In the genomic region with DNA sequence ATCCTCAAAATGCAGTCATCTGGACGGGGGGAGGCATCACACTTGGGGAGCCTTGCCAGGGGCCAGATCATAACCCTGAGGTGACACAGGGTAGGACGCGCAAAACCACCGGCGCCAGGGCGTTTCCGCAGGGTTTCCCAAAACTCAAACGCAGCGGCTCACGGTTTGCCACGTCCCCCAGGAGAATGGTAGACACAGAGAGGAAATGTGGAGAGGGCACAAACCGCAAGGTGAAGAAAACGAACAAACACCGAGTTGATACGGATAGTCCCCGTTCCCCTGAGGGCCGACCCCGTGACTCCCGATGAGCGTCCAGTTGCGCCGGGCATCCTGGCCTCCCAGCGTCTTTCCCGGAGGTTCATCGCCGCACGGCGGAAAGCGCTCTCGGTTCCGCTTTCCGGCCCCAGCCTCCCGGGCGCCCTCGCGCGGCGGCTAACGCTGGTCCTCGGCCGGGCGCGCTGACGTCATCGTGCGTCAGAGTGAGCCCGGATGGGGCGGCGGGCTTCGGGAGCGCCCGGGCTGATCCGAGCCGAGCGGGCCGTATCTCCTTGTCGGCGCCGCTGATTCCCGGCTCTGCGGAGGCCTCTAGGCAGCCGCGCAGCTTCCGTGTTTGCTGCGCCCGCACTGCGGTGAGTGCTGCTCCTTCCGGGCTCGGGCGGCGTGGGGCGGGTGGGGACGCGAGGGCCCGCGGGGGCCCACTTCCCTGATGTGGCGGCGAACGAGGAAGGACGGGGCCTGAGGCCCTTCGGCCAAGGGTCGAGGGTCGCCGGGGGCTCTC, we compare ENCODE assay signal across 8 cellular contexts. TPM values are rescaled to one million over a fixed set of nuclear protein-coding genes. Genes with fewer than 3 reads are reported as not detected.
DNase-seq lines count a peak whose midpoint lies in the region; ATAC-seq and TF ChIP-seq lines count a peak whose summit lies in the region.

A gene (plus strand): TSS at position 467 of the 778 bp plus-strand sequence. CDS start 2,641 bp downstream, outside the sequence.

- H3K4me1 Mint-ChIP-seq in glutamatergic neuron (ENCODE audit: low read depth, unreplicated experiment) = peaks cover 12% of the 10 kb centered on the region

- peak; percentile 3 for TF ChIP-seq EP300 in ovary (IDR thresholded peaks at IDR 0.05)

- peak within 1 kb of the TSS; percentile 95 for H3K4me3 Mint-ChIP-seq in glutamatergic neuron (ENCODE audit: unreplicated experiment)

- H3K36me3 Mint-ChIP-seq in activated naive CD4-positive, alpha-beta T cell treated with anti-CD3 and anti-CD28 coated beads, Interleukin-2, amount 50 U/mL, for 72 hours = peaks cover 15 to 38% of the 10 kb centered on the region in 2 donors
- H3K36me3 Mint-ChIP-seq in glutamatergic neuron (ENCODE audit: unreplicated experiment) = no peaks in the 10 kb centered on the region

- no peaks in the 10 kb centered on the region for H3K9me3 Mint-ChIP-seq in activated naive CD4-positive, alpha-beta T cell treated with anti-CD3 and anti-CD28 coated beads, Interleukin-2, amount 50 U/mL, for 72 hours
- peaks cover 6% of the 10 kb centered on the region for H3K9me3 Mint-ChIP-seq in glutamatergic neuron (ENCODE audit: unreplicated experiment)

- peak; percentile 90 for TF ChIP-seq CTCF in GM10266 (IDR thresholded peaks at IDR 0.05; ENCODE audit: control insufficient read depth, insufficient read depth, low read depth, missing control alignments)
- peak; percentile 82 for TF ChIP-seq CTCF in HFF-Myc (IDR thresholded peaks at IDR 0.05; ENCODE audit: low read depth, low read length, missing control alignments)
- TF ChIP-seq CTCF in glutamatergic neuron (IDR thresholded peaks at IDR 0.05; ENCODE audit: partially characterized antibody, unreplicated experiment) = peak; percentile 65
- peak; percentile 75 to 97 (median 94) for TF ChIP-seq CTCF in ovary (IDR thresholded peaks at IDR 0.05)
- peak; percentile 14 to 94 (median 75) for TF ChIP-seq CTCF in thyroid gland (IDR thresholded peaks at IDR 0.05)

- 0 to 1% (median 1%) methylated on average over 48 to 84 of the region's 84 CpGs for WGBS in ovary, 3 donors
- WGBS in thyroid gland, 2 donors = 0% methylated on average over 14 to 50 of the region's 84 CpGs

- H3K4me3 ChIP-seq in HFF-Myc (replicated peaks; ENCODE audit: low read depth, low read length) (peak within 1 kb of the TSS; percentile 71), ovary (peak within 1 kb of the TSS; percentile 62), thyroid gland (replicated peaks in 1 of 3) (peak within 1 kb of the TSS; percentile 21 to 76 (median 64))

- no peaks in the 10 kb centered on the region for H3K27me3 ChIP-seq in ovary
- H3K27me3 ChIP-seq in thyroid gland = no peaks in the 10 kb centered on the region

- peaks cover 2% of the 10 kb centered on the region for H3K4me1 ChIP-seq in ovary (ENCODE audit: insufficient read depth)
- peaks cover 12 to 20% of the 10 kb centered on the region in 2 donors for H3K4me1 ChIP-seq in thyroid gland

- DNase-seq in GM10266 (ENCODE audit: extremely low spot score) (peak; percentile 83), HFF-Myc (ENCODE audit: extremely low read depth, low read depth) (peak; percentile 67), MV-4-11 (lab: John Stamatoyannopoulos, UW) (peak; percentile 91), glutamatergic neuron (peak; percentile 98), ovary (peak; percentile 94 to 98 (median 97)), thyroid gland (peak; percentile 93 to 96)
- DNase-seq in activated naive CD4-positive, alpha-beta T cell treated with anti-CD3 and anti-CD28 coated beads, Interleukin-2, amount 50 U/mL, for 72 hours (ENCODE audit: low spot score in 2 of 2) = peak; percentile 93 to 99

- intact Hi-C loops in ovary (cut with DNase I) = loop anchor here (10.0 kb wide), 3 partner anchors 62 to 148 kb away; a partner anchor contains a TSS
- intact Hi-C loops in thyroid gland (cut with DNase I) = loop anchor here (10.0 kb wide), 2 partner anchors 48 to 318 kb away; no protein-coding TSS in a partner anchor

- H3K9me3 ChIP-seq in ovary (no peaks in the 10 kb centered on the region), thyroid gland (no peaks in the 10 kb centered on the region)

- peak; percentile 94 for ATAC-seq in SK-N-SH treated with all-trans-retinoic acid at 6 μM for 48 hours
- ATAC-seq in activated naive CD4-positive, alpha-beta T cell treated with anti-CD3 and anti-CD28 coated beads, Interleukin-2, amount 50 U/mL, for 72 hours = peak; percentile 80 to 90

- H3K36me3 ChIP-seq in ovary (no peaks in the 10 kb centered on the region), thyroid gland (no peaks in the 10 kb centered on the region)

- peak within 1 kb of the TSS; percentile 96 to 99 for H3K27ac Mint-ChIP-seq in activated naive CD4-positive, alpha-beta T cell treated with anti-CD3 and anti-CD28 coated beads, Interleukin-2, amount 50 U/mL, for 72 hours
- H3K27ac Mint-ChIP-seq in glutamatergic neuron (ENCODE audit: unreplicated experiment) = peak within 1 kb of the TSS; percentile 96

- H3K27me3 Mint-ChIP-seq in glutamatergic neuron (ENCODE audit: unreplicated experiment) = peaks cover 7% of the 10 kb centered on the region

- H3K27ac ChIP-seq in ovary = peak within 1 kb of the TSS; percentile 98 to 99
- peak within 1 kb of the TSS; percentile 99 for H3K27ac ChIP-seq in thyroid gland

- TF ChIP-seq POLR2A in ovary (IDR thresholded peaks at IDR 0.05) = peak; percentile 95
- TF ChIP-seq POLR2A in thyroid gland (IDR thresholded peaks at IDR 0.05) = peak; percentile 6 to 96

TF ChIP-seq in SK-N-SH treated with all-trans-retinoic acid at 6 μM for 48 hours, 23 proteins besides CTCF, POLR2A, EP300 and RAD21:
- TF ChIP-seq, protein P1, sequence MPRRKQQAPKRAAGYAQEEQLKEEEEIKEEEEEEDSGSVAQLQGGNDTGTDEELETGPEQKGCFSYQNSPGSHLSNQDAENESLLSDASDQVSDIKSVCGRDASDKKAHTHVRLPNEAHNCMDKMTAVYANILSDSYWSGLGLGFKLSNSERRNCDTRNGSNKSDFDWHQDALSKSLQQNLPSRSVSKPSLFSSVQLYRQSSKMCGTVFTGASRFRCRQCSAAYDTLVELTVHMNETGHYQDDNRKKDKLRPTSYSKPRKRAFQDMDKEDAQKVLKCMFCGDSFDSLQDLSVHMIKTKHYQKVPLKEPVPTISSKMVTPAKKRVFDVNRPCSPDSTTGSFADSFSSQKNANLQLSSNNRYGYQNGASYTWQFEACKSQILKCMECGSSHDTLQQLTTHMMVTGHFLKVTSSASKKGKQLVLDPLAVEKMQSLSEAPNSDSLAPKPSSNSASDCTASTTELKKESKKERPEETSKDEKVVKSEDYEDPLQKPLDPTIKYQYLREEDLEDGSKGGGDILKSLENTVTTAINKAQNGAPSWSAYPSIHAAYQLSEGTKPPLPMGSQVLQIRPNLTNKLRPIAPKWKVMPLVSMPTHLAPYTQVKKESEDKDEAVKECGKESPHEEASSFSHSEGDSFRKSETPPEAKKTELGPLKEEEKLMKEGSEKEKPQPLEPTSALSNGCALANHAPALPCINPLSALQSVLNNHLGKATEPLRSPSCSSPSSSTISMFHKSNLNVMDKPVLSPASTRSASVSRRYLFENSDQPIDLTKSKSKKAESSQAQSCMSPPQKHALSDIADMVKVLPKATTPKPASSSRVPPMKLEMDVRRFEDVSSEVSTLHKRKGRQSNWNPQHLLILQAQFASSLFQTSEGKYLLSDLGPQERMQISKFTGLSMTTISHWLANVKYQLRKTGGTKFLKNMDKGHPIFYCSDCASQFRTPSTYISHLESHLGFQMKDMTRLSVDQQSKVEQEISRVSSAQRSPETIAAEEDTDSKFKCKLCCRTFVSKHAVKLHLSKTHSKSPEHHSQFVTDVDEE (CRISPR knock-in tag; IDR thresholded peaks at IDR 0.05) = peak; percentile 63; the same call in 1 of the 2 replicates
- TF ChIP-seq TCF4 (CRISPR knock-in tag; IDR thresholded peaks at IDR 0.05; ENCODE audit: borderline replicate concordance) (no peak), SNAI2 (CRISPR knock-in tag; IDR thresholded peaks at IDR 0.05) (no peak), RARB (CRISPR knock-in tag; IDR thresholded peaks at IDR 0.05) (no peak), ZFP3 (CRISPR knock-in tag; IDR thresholded peaks at IDR 0.05) (peak; percentile 44; the same call in 1 of the 2 replicates), BACH2 (CRISPR knock-in tag; IDR thresholded peaks at IDR 0.05; ENCODE audit: borderline replicate concordance) (peak; percentile 59; the same call in 1 of the 2 replicates), CSDC2 (CRISPR knock-in tag; IDR thresholded peaks at IDR 0.05) (peak; percentile 85; the same call in 1 of the 2 replicates)
- TF ChIP-seq, protein P2, sequence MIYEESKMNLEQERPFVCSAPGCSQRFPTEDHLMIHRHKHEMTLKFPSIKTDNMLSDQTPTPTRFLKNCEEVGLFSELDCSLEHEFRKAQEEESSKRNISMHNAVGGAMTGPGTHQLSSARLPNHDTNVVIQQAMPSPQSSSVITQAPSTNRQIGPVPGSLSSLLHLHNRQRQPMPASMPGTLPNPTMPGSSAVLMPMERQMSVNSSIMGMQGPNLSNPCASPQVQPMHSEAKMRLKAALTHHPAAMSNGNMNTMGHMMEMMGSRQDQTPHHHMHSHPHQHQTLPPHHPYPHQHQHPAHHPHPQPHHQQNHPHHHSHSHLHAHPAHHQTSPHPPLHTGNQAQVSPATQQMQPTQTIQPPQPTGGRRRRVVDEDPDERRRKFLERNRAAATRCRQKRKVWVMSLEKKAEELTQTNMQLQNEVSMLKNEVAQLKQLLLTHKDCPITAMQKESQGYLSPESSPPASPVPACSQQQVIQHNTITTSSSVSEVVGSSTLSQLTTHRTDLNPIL (CRISPR knock-in tag; IDR thresholded peaks at IDR 0.05; ENCODE audit: low read depth) = no peak

RNA-seq across cellular contexts. Expression of the gene that starts here (rescaled TPM):
- 10 to 100 TPM; 40.7 to 67.6 TPM for total RNA-seq in activated naive CD4-positive, alpha-beta T cell treated with anti-CD3 and anti-CD28 coated beads, Interleukin-2, amount 50 U/mL, for 72 hours
- total RNA-seq in glutamatergic neuron (ENCODE audit: unreplicated experiment) (44.8 TPM), ovary (10 to 100 TPM; 27.1 to 57.8 (median 33.6) TPM), thyroid gland (100 to 1,000 TPM in 1 of 4 donors, 10 to 100 TPM in 3; 43.9 to 152 (median 72.9) TPM)
- 10 to 100 TPM; 23.7 to 41.3 TPM for polyA plus RNA-seq in ovary

Comparison
In these comparisons a context has a peak if more than half of its experiments do, and no peak if none do; other contexts are left out.
1. Peak in every context shown above with its lines: DNase-seq, ATAC-seq, H3K4me3 ChIP-seq and H3K27ac ChIP-seq.